Comparison of ENCODE assay signal across 9 cellular contexts in the genomic region with DNA sequence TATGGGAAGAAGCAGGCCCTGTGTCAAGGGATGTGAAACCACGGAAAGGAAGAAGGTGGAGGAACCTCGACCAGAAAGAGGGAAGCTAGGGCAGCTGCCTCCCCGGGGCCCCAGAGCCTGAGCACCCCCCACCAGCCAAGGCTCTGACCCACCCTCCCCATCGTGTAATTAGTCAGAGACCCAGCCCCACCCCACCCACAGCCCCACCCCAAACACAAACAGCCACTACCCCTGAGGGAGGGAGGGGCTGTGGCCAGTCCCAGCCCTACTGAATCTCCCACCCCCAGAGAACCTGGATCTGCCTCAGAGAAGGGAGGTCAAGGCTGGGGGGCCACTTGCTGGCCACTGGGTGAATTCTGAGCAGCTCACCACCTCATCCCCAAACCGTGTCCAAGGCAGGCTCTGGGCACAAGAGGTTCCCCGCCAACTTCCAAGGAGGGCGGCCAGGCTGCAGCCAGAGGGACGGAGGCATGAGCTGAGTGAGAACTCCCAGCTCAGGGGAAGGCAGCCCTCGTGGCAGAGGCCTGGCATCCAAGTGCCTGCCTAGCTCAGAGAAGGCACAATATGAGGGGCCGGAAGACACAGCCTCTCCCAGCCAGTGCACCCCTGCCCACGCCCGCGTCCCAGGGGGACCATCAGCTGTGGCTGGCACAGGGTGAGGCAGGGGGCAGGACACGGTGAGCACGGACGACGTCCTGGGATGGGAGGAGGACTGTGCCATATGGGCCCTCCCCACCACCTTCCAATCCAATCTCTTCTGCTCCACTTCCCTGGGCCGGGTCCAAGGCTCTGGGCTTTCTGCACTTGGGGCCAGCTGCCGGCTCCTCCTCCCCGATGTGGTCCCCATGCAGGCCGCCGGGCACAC. TPM values are rescaled to one million over a fixed set of nuclear protein-coding genes. Genes with fewer than 3 reads are reported as not detected.
DNase-seq lines count a peak whose midpoint lies in the region; ATAC-seq and TF ChIP-seq lines count a peak whose summit lies in the region.
"Had no signal": no experiment of that assay in that cellular context is flagged by ENCODE, and none has a peak within 500 bp of the region (broad histone marks: within the 10 kb centered on the region; RNA-seq: fewer than 3 reads in every experiment).

No MANE protein-coding gene starts in this region.

- H3K9me2 ChIP-seq in MM.1S (replicated peaks; ENCODE audit: insufficient read depth, low read length): no peaks in the 10 kb centered on the region

- peaks cover 88% of the 10 kb centered on the region for H3K27me3 Mint-ChIP-seq in activated naive CD4-positive, alpha-beta T cell treated with anti-CD3 and anti-CD28 coated beads, Interleukin-2, amount 10 ng/mL, durations not matched to agents 7 days and 5 days

- ATAC-seq in sciatic nerve: peak; percentile 0

- H3K27ac Mint-ChIP-seq in activated naive CD4-positive, alpha-beta T cell treated with anti-CD3 and anti-CD28 coated beads, Interleukin-2, amount 10 ng/mL, durations not matched to agents 7 days and 5 days: no peak overlapping the region

- CTCF ChIA-PET in activated naive CD4-positive, alpha-beta T cell treated with anti-CD3 and anti-CD28 coated beads, Interleukin-2, amount 10 ng/mL, durations not matched to agents 7 days and 5 days (lab: Charles Lee): interaction anchor here (1.6 kb wide), 1 partner anchor 16 kb away, joined by 4 read pairs; no protein-coding TSS in a partner anchor

- H3K9me3 Mint-ChIP-seq in activated naive CD4-positive, alpha-beta T cell treated with anti-CD3 and anti-CD28 coated beads, Interleukin-2, amount 10 ng/mL, durations not matched to agents 7 days and 5 days: no peaks in the 10 kb centered on the region

- H2AFZ ChIP-seq in MM.1S (ENCODE audit: low read length): no peak overlapping the region

- no peak overlapping the region for H3K27ac ChIP-seq in MM.1S (ENCODE audit: low read length)
- H3K27ac ChIP-seq: neutrophil had no signal

- H3K36me3 ChIP-seq in MM.1S (replicated peaks; ENCODE audit: insufficient read depth, low read length): no peaks in the 10 kb centered on the region
- H3K36me3 ChIP-seq: neutrophil had no signal

- peaks cover 9% of the 10 kb centered on the region for H3F3A ChIP-seq in MM.1S (ENCODE audit: insufficient read depth, low read length)

- H3K9ac ChIP-seq in MM.1S (ENCODE audit: low read length): no peak overlapping the region

- H3K9me3 ChIP-seq in MM.1S (replicated peaks; ENCODE audit: insufficient read depth, low read length): no peaks in the 10 kb centered on the region
- H3K9me3 ChIP-seq: neutrophil had no signal

- no peak for TF ChIP-seq CTCF in GM12864 (IDR thresholded peaks at IDR 0.05; ENCODE audit: low read depth, low read length, missing control alignments)
- no peak for TF ChIP-seq CTCF in fibroblast of the aortic adventitia (IDR thresholded peaks at IDR 0.05; ENCODE audit: insufficient read depth, low read length)
- no peak for TF ChIP-seq CTCF in MM.1S (IDR thresholded peaks at IDR 0.05; ENCODE audit: low read length)

- H3K27me3 ChIP-seq in MM.1S (replicated peaks; ENCODE audit: insufficient read depth, low read length): no peaks in the 10 kb centered on the region

- no peaks in the 10 kb centered on the region for H4K20me1 ChIP-seq in MM.1S (ENCODE audit: insufficient read depth, low read length)

- H3K4me2 ChIP-seq in MM.1S (ENCODE audit: low read depth, low read length): no peak overlapping the region

- peaks cover 22% of the 10 kb centered on the region for H3K4me1 ChIP-seq in MM.1S (ENCODE audit: low read length)

- no peak overlapping the region for H3K4me3 Mint-ChIP-seq in activated naive CD4-positive, alpha-beta T cell treated with anti-CD3 and anti-CD28 coated beads, Interleukin-2, amount 10 ng/mL, durations not matched to agents 7 days and 5 days

- H3K4me3 ChIP-seq in GM12864 (ENCODE audit: low read depth, low read length): peak overlapping the region; percentile 71
- peak overlapping the region; percentile 87 for H3K4me3 ChIP-seq in fibroblast of the aortic adventitia (ENCODE audit: low read depth, low read length)
- H3K4me3 ChIP-seq in MM.1S (ENCODE audit: low read length): no peak overlapping the region

- intact Hi-C loops in sciatic nerve (cut with DNase I): no loop called here

- no peak for TF ChIP-seq POLR2A in erythroblast (IDR thresholded peaks at IDR 0.05; ENCODE audit: low read length)

- H3K36me3 Mint-ChIP-seq in activated naive CD4-positive, alpha-beta T cell treated with anti-CD3 and anti-CD28 coated beads, Interleukin-2, amount 10 ng/mL, durations not matched to agents 7 days and 5 days: no peaks in the 10 kb centered on the region

- peaks cover 21% of the 10 kb centered on the region for H3K4me1 Mint-ChIP-seq in activated naive CD4-positive, alpha-beta T cell treated with anti-CD3 and anti-CD28 coated beads, Interleukin-2, amount 10 ng/mL, durations not matched to agents 7 days and 5 days

- DNase-seq in GM12864 (ENCODE audit: low read depth) (no peak), SIG-M5 (lab: John Stamatoyannopoulos, UW) (peak; percentile 26), fibroblast of the aortic adventitia (ENCODE audit: low read depth) (peak; percentile 60), sciatic nerve (ENCODE audit: low spot score) (no peak), MM.1S (no peak), erythroblast (lab: John Stamatoyannopoulos, UW) (no peak)
- no peak for DNase-seq in stimulated activated CD4-positive, alpha-beta T cell treated with anti-CD3 and anti-CD28 coated beads, Interleukin-1b, Interleukin-23, amount 100 ng/mL, for 48 hours
- no peak for DNase-seq in activated naive CD4-positive, alpha-beta T cell treated with anti-CD3 and anti-CD28 coated beads, Interleukin-2, amount 10 ng/mL, durations not matched to agents 7 days and 5 days

- peaks cover 35% of the 10 kb centered on the region for H3K79me2 ChIP-seq in MM.1S (ENCODE audit: low read length)

RNA-seq across cellular contexts. Expression of gene PLXNB2, which starts 2.7 kb away (rescaled TPM):
- total RNA-seq in fibroblast of the aortic adventitia (ENCODE audit: low replicate concordance): 130 and 218 TPM in 2 replicates
- total RNA-seq in sciatic nerve: 160 TPM

RNA-seq across cellular contexts. Expression of gene DENND6B, which starts 22.1 kb away (rescaled TPM):
- total RNA-seq in fibroblast of the aortic adventitia (ENCODE audit: low replicate concordance): 2.8 and 4.3 TPM in 2 replicates
- 14.0 TPM for total RNA-seq in sciatic nerve

RNA-seq across cellular contexts. Expression of gene MAPK11, which starts 34.6 kb away (rescaled TPM):
- total RNA-seq in fibroblast of the aortic adventitia (ENCODE audit: low replicate concordance) (3.0 and 5.8 TPM in 2 replicates), sciatic nerve (20.4 TPM)

RNA-seq across cellular contexts. Expression of gene PPP6R2, which starts 38.4 kb away (rescaled TPM):
- 38.5 and 62.6 TPM in 2 replicates for total RNA-seq in fibroblast of the aortic adventitia (ENCODE audit: low replicate concordance)
- 42.1 TPM for total RNA-seq in sciatic nerve

RNA-seq across cellular contexts. Expression of gene MAPK12, which starts 43.3 kb away (rescaled TPM):
- total RNA-seq in fibroblast of the aortic adventitia (ENCODE audit: low replicate concordance): 28.0 and 35.5 TPM in 2 replicates
- 17.8 TPM for total RNA-seq in sciatic nerve

Comparison
In these comparisons a context has a peak if more than half of its experiments do, and no peak if none do; other contexts are left out.
1. DNase-seq: peak in SIG-M5 (single experiment) and fibroblast of the aortic adventitia (single experiment); none in GM12864 (single experiment), sciatic nerve (single experiment), MM.1S (single experiment), stimulated activated CD4-positive, alpha-beta T cell treated with anti-CD3 and anti-CD28 coated beads, Interleukin-1b, Interleukin-23, amount 100 ng/mL, for 48 hours (single experiment), erythroblast (0 of 2) and activated naive CD4-positive, alpha-beta T cell treated with anti-CD3 and anti-CD28 coated beads, Interleukin-2, amount 10 ng/mL, durations not matched to agents 7 days and 5 days (single experiment).